8 cellular contexts compared by ENCODE assay signal in the genomic region with DNA sequence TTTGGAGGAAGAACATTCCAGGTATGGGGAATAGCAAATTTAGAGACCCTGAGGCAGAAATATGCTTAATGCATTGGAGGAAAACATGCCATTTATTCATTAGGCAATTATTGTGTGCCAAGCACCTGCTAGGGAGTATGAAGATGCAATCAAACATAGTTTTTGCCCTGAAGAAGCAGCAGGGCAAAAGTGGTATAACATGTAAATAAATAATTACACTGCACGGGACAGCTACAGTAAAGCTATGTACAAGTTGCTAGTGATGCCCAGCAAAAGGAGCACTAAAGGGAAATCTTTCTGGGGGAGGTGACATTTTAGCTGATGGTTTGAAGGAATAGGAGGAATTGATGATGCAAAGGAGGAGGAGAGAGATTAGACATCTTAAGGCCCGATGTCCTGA. TPM values are rescaled to one million over a fixed set of nuclear protein-coding genes. Genes with fewer than 3 reads are reported as not detected.
A peak's percentile ranks its signal among the peaks of the same experiment; 100 is the strongest.
DNase-seq lines count a peak whose midpoint lies in the region; ATAC-seq and TF ChIP-seq lines count a peak whose summit lies in the region.

No MANE protein-coding gene starts in this region.

- H3K9me3 ChIP-seq in left lung: no peaks in the 10 kb centered on the region

- H3K27ac Mint-ChIP-seq in activated naive CD4-positive, alpha-beta T cell treated with anti-CD3 and anti-CD28 coated beads for 36 hours: peak overlapping the region; percentile 67
- H3K27ac Mint-ChIP-seq in activated naive CD4-positive, alpha-beta T cell treated with anti-CD3 and anti-CD28 coated beads, Interleukin-2, amount 50 U/mL, for 72 hours: peak overlapping the region; percentile 91 to 96
- H3K27ac Mint-ChIP-seq in type B pancreatic cell: peak overlapping the region; percentile 89

- no peaks in the 10 kb centered on the region for H3K27me3 Mint-ChIP-seq in activated naive CD4-positive, alpha-beta T cell treated with anti-CD3 and anti-CD28 coated beads for 36 hours (ENCODE audit: low read depth)
- no peaks in the 10 kb centered on the region for H3K27me3 Mint-ChIP-seq in type B pancreatic cell

- no peak for ATAC-seq in activated naive CD4-positive, alpha-beta T cell treated with anti-CD3 and anti-CD28 coated beads, Interleukin-2, amount 50 U/mL, for 72 hours
- ATAC-seq in left lung: no peak
- no peak for ATAC-seq in HG03097 (IDR thresholded peaks at IDR 0.05; ENCODE audit: low FRiP score, unreplicated experiment)

- H3K4me1 ChIP-seq in left lung: peaks cover 12 to 25% of the 10 kb centered on the region in 2 donors

- no peak for DNase-seq in activated naive CD4-positive, alpha-beta T cell treated with anti-CD3 and anti-CD28 coated beads for 36 hours
- DNase-seq in activated naive CD4-positive, alpha-beta T cell treated with anti-CD3 and anti-CD28 coated beads, Interleukin-2, amount 50 U/mL, for 16 hours: no peak
- DNase-seq in activated naive CD4-positive, alpha-beta T cell treated with anti-CD3 and anti-CD28 coated beads, Interleukin-2, amount 50 U/mL, for 72 hours (ENCODE audit: low spot score in 2 of 2): no peak
- DNase-seq in left lung (no peak), type B pancreatic cell (ENCODE audit: extremely low spot score, unreplicated experiment) (no peak), NK-92 (lab: John Stamatoyannopoulos, UW; ENCODE audit: unreplicated experiment) (no peak), NCI-H524 treated with DMSO at 0.1 percent for 48 hours (lab: John Stamatoyannopoulos, UW) (no peak)

- H3K4me1 Mint-ChIP-seq in activated naive CD4-positive, alpha-beta T cell treated with anti-CD3 and anti-CD28 coated beads for 36 hours (ENCODE audit: low read depth): peaks cover 38% of the 10 kb centered on the region
- peaks cover 37% of the 10 kb centered on the region for H3K4me1 Mint-ChIP-seq in type B pancreatic cell (ENCODE audit: unreplicated experiment)

- H3K9me3 Mint-ChIP-seq in activated naive CD4-positive, alpha-beta T cell treated with anti-CD3 and anti-CD28 coated beads for 36 hours: no peaks in the 10 kb centered on the region
- no peaks in the 10 kb centered on the region for H3K9me3 Mint-ChIP-seq in activated naive CD4-positive, alpha-beta T cell treated with anti-CD3 and anti-CD28 coated beads, Interleukin-2, amount 50 U/mL, for 72 hours
- no peaks in the 10 kb centered on the region for H3K9me3 Mint-ChIP-seq in type B pancreatic cell

- H3K36me3 ChIP-seq in left lung: no peaks in the 10 kb centered on the region

- no peak for TF ChIP-seq CTCF in left lung (IDR thresholded peaks at IDR 0.05)
- TF ChIP-seq CTCF in type B pancreatic cell (conservative IDR thresholded peaks at IDR 0.05): no peak

- H3K4me3 Mint-ChIP-seq in activated naive CD4-positive, alpha-beta T cell treated with anti-CD3 and anti-CD28 coated beads for 36 hours: peak overlapping the region; percentile 87
- peak overlapping the region; percentile 96 for H3K4me3 Mint-ChIP-seq in type B pancreatic cell

- intact Hi-C loops in activated naive CD4-positive, alpha-beta T cell treated with anti-CD3 and anti-CD28 coated beads for 36 hours (cut with micrococcal nuclease): loop anchor here (1.0 to 2.0 kb wide), 5 partner anchors 21 to 306 kb away; partner anchors contain the start of genes ABCC10, DLK2, SRF and YIPF3
- intact Hi-C loops in left lung (cut with DNase I): no loop called here

- CTCF ChIA-PET in activated naive CD4-positive, alpha-beta T cell treated with anti-CD3 and anti-CD28 coated beads for 36 hours (lab: Charles Lee): no interaction called here

- peak overlapping the region; percentile 57 to 70 for H3K4me3 ChIP-seq in left lung

- no peaks in the 10 kb centered on the region for H3K36me3 Mint-ChIP-seq in activated naive CD4-positive, alpha-beta T cell treated with anti-CD3 and anti-CD28 coated beads for 36 hours (ENCODE audit: low read depth)
- peaks cover 6 to 9% of the 10 kb centered on the region in 2 donors for H3K36me3 Mint-ChIP-seq in activated naive CD4-positive, alpha-beta T cell treated with anti-CD3 and anti-CD28 coated beads, Interleukin-2, amount 50 U/mL, for 72 hours
- H3K36me3 Mint-ChIP-seq in type B pancreatic cell: no peaks in the 10 kb centered on the region

- H3K27me3 ChIP-seq in left lung: peaks cover 0 to 7% of the 10 kb centered on the region in 2 donors

- H3K27ac ChIP-seq in left lung: peak overlapping the region in 1 of 2 donors; percentile 75

RNA-seq across cellular contexts. Expression of gene TJAP1, which starts 0.6 kb away (rescaled TPM):
- 10 to 100 TPM; 23.0 to 24.6 TPM for total RNA-seq in activated naive CD4-positive, alpha-beta T cell treated with anti-CD3 and anti-CD28 coated beads for 36 hours
- total RNA-seq in activated naive CD4-positive, alpha-beta T cell treated with anti-CD3 and anti-CD28 coated beads, Interleukin-2, amount 50 U/mL, for 72 hours: 10 to 100 TPM; 23.0 to 35.0 TPM
- total RNA-seq in left lung (10 to 100 TPM; 24.5 to 27.9 TPM), type B pancreatic cell (ENCODE audit: low replicate concordance) (34.7 and 44.5 TPM in 2 replicates)

RNA-seq across cellular contexts. Expression of gene DLK2, which starts 21.4 kb away (rescaled TPM):
- total RNA-seq in activated naive CD4-positive, alpha-beta T cell treated with anti-CD3 and anti-CD28 coated beads for 36 hours: under 1 TPM; 0.47 to 0.52 TPM
- total RNA-seq in activated naive CD4-positive, alpha-beta T cell treated with anti-CD3 and anti-CD28 coated beads, Interleukin-2, amount 50 U/mL, for 72 hours: 1 to 10 TPM in 1 of 2 donors, under 1 TPM in 1; 0.18 to 3.4 TPM
- total RNA-seq in left lung: 1 to 10 TPM in 1 of 2 donors, under 1 TPM in 1; 0.93 to 1.0 TPM
- total RNA-seq in type B pancreatic cell (ENCODE audit: low replicate concordance): 3.3 and 3.4 TPM in 2 replicates

RNA-seq across cellular contexts. Expression of gene LRRC73, which starts 33.4 kb away (rescaled TPM):
- under 1 TPM; 0.10 to 0.17 TPM for total RNA-seq in activated naive CD4-positive, alpha-beta T cell treated with anti-CD3 and anti-CD28 coated beads for 36 hours
- under 1 TPM; 0.12 to 0.48 TPM for total RNA-seq in activated naive CD4-positive, alpha-beta T cell treated with anti-CD3 and anti-CD28 coated beads, Interleukin-2, amount 50 U/mL, for 72 hours
- 1 to 10 TPM in 1 of 2 donors, under 1 TPM in 1; 0.52 to 1.5 TPM for total RNA-seq in left lung
- 1.5 and 2.9 TPM in 2 replicates for total RNA-seq in type B pancreatic cell (ENCODE audit: low replicate concordance)

RNA-seq across cellular contexts. Expression of gene YIPF3, which starts 40.0 kb away (rescaled TPM):
- total RNA-seq in activated naive CD4-positive, alpha-beta T cell treated with anti-CD3 and anti-CD28 coated beads for 36 hours: 10 to 100 TPM; 26.2 to 26.5 TPM
- 10 to 100 TPM; 40.7 to 49.1 TPM for total RNA-seq in activated naive CD4-positive, alpha-beta T cell treated with anti-CD3 and anti-CD28 coated beads, Interleukin-2, amount 50 U/mL, for 72 hours
- total RNA-seq in left lung: 100 to 1,000 TPM; 101 to 128 TPM
- 122 and 135 TPM in 2 replicates for total RNA-seq in type B pancreatic cell (ENCODE audit: low replicate concordance)

RNA-seq across cellular contexts. Expression of gene POLR1C, which starts 40.1 kb away (rescaled TPM):
- total RNA-seq in activated naive CD4-positive, alpha-beta T cell treated with anti-CD3 and anti-CD28 coated beads for 36 hours: 10 to 100 TPM; 47.5 to 50.1 TPM
- total RNA-seq in activated naive CD4-positive, alpha-beta T cell treated with anti-CD3 and anti-CD28 coated beads, Interleukin-2, amount 50 U/mL, for 72 hours: 10 to 100 TPM; 34.2 to 57.1 TPM
- 10 to 100 TPM; 31.9 to 46.3 TPM for total RNA-seq in left lung
- total RNA-seq in type B pancreatic cell (ENCODE audit: low replicate concordance): 57.4 and 60.8 TPM in 2 replicates
